In genomic region chr5:17105744-17106450, GRCh38 we compare ENCODE assay signal across 12 cellular contexts.
DNase-seq lines count a peak whose midpoint lies in the region; TF ChIP-seq lines count a peak whose summit lies in the region.
"Had no signal": no experiment of that assay in that cellular context is flagged by ENCODE, and none has a peak within 500 bp of the region (broad histone marks: within the 10 kb centered on the region; RNA-seq: fewer than 3 reads in every experiment).

No MANE protein-coding gene starts in this region.

- no peaks in the 10 kb centered on the region for H3K79me2 ChIP-seq in SK-N-SH (ENCODE audit: insufficient read depth)

- peak overlapping the region; percentile 22; the same call in 1 of the 2 replicates for H3K9ac ChIP-seq in SK-N-SH

- H3K9me3 ChIP-seq in SK-N-SH: no peaks in the 10 kb centered on the region

- H3K9me2 ChIP-seq in SK-N-SH: no peaks in the 10 kb centered on the region

- POLR2A ChIA-PET in SK-N-SH (lab: Yijun Ruan, JAX): no interaction called here

- H3K4me1 ChIP-seq in SK-N-SH (ENCODE audit: control insufficient read depth in 1 of 2, insufficient read depth in 2 of 2, low read depth in 1 of 2, low read length in 1 of 2): peaks cover 0 to 15% of the 10 kb centered on the region in 2 experiments; a peak in 2 of 4 replicates

- H3K4me2 ChIP-seq in SK-N-SH: peak overlapping the region; percentile 39

- 50% methylated on average over 5 of the region's 5 CpGs for WGBS in SK-N-SH (ENCODE audit: low lambda C conversion rate)

- TF ChIP-seq EP300 in SK-N-SH (IDR thresholded peaks at IDR 0.05; ENCODE audit: borderline replicate concordance in 1 of 2, low read depth in 1 of 2, low read length in 1 of 2): peak in 1 of 2 experiments; percentile 52; a peak in 1 of 4 replicates

- H2AFZ ChIP-seq in SK-N-SH (ENCODE audit: low read depth): peak overlapping the region; percentile 70

- TF ChIP-seq CTCF in SK-N-SH (IDR thresholded peaks at IDR 0.05): no peak

- CTCF ChIA-PET in SK-N-SH (lab: Yijun Ruan, JAX): interaction anchor here (0.5 to 2.3 kb wide), 2 partner anchors 26 to 117 kb away, joined by 4 to 9 read pairs; no protein-coding TSS in a partner anchor

- no peaks in the 10 kb centered on the region for H3K27me3 ChIP-seq in SK-N-SH (ENCODE audit: insufficient read depth)

- H3K36me3 ChIP-seq in SK-N-SH (replicated peaks in 1 of 2; ENCODE audit: control insufficient read depth in 1 of 2, insufficient read depth in 2 of 2, low read length in 1 of 2): no peaks in the 10 kb centered on the region

- H3F3A ChIP-seq in SK-N-SH (replicated peaks; ENCODE audit: insufficient read depth): peaks cover 29% of the 10 kb centered on the region

- H3K4me3 ChIP-seq in SK-N-SH (ENCODE audit: low read depth in 2 of 2, low read length in 1 of 2): no peak overlapping the region
- H3K4me3 ChIP-seq: coronary artery had no signal

- TF ChIP-seq RAD21 in SK-N-SH (IDR thresholded peaks at IDR 0.05; ENCODE audit: low read length): no peak

- DNase-seq in ELR (ENCODE audit: low read depth) (peak; percentile 79), SK-N-SH (no peak), fibroblast of peridontal ligament (ENCODE audit: extremely low read depth) (peak; percentile 95), pulmonary artery endothelial cell (ENCODE audit: low read depth, low spot score) (peak; percentile 62), T1000 (lab: John Stamatoyannopoulos, UW) (no peak), occipital lobe (lab: John Stamatoyannopoulos, UW) (no peak), NCI-H345 treated with DMSO at 0.1 percent for 48 hours (lab: John Stamatoyannopoulos, UW; ENCODE audit: unreplicated experiment) (no peak), NCI-H524 treated with DMSO at 0.1 percent for 48 hours (lab: John Stamatoyannopoulos, UW) (no peak)
- DNase-seq: CD8-positive, alpha-beta T cell; stimulated activated CD4-positive, alpha-beta T cell treated with anti-CD3 and anti-CD28 coated beads, Interleukin-4, amount 100 ng/mL, for 4 hours; stimulated activated naive CD4-positive, alpha-beta T cell treated with Interleukin-2 at 50 U/mL for 16 hours had no signal

- H3K27ac ChIP-seq in SK-N-SH (ENCODE audit: low read depth in 2 of 2, low read length in 1 of 2): peak overlapping the region in 1 of 2 experiments; percentile 84; a peak in 2 of 4 replicates
- H3K27ac ChIP-seq: coronary artery had no signal

- no peaks in the 10 kb centered on the region for H4K20me1 ChIP-seq in SK-N-SH (ENCODE audit: insufficient read depth)

TF ChIP-seq in SK-N-SH, 30 proteins besides CTCF, POLR2A, EP300 and RAD21 (continues in another document):
- TF ChIP-seq USF1 (IDR thresholded peaks at IDR 0.05; ENCODE audit: borderline replicate concordance, low read depth) (no peak), USF2 (IDR thresholded peaks at IDR 0.05; ENCODE audit: borderline replicate concordance, low read depth, low read length) (no peak), ELF1 (IDR thresholded peaks at IDR 0.05) (no peak), NRF1 (IDR thresholded peaks at IDR 0.05; ENCODE audit: low read depth, low read length) (no peak), JUND (IDR thresholded peaks at IDR 0.05) (peak; percentile 43), TEAD4 (IDR thresholded peaks at IDR 0.05; ENCODE audit: borderline replicate concordance, insufficient read depth) (no peak), REST (IDR thresholded peaks at IDR 0.05; ENCODE audit: low read depth, low read length) (no peak), FOXM1 (IDR thresholded peaks at IDR 0.05; ENCODE audit: low read depth) (no peak), PBX3 (IDR thresholded peaks at IDR 0.05) (peak; percentile 74), IRF3 (IDR thresholded peaks at IDR 0.05; ENCODE audit: low read depth, low read length) (no peak), NFIC (IDR thresholded peaks at IDR 0.05; ENCODE audit: borderline replicate concordance) (peak; percentile 71; the same call in 1 of the 2 replicates), FOSL2 (IDR thresholded peaks at IDR 0.05; ENCODE audit: borderline replicate concordance, low read depth) (peak; percentile 40; the same call in 1 of the 2 replicates), ZBTB33 (IDR thresholded peaks at IDR 0.05; ENCODE audit: borderline replicate concordance, low read depth) (no peak), CHD2 (IDR thresholded peaks at IDR 0.05; ENCODE audit: low read length, partially characterized antibody) (no peak), MEF2A (IDR thresholded peaks at IDR 0.05; ENCODE audit: borderline replicate concordance, low read depth) (no peak), GABPA (IDR thresholded peaks at IDR 0.05; ENCODE audit: low read depth) (no peak), POLR2AphosphoS5 (IDR thresholded peaks at IDR 0.05; ENCODE audit: low read depth, low read length) (peak; percentile 24; the same call in 1 of the 2 replicates), SMC3 (IDR thresholded peaks at IDR 0.05; ENCODE audit: low read depth, low read length) (no peak), YY1 (IDR thresholded peaks at IDR 0.05; ENCODE audit: low read depth) (no peak), TCF12 (IDR thresholded peaks at IDR 0.05) (peak; percentile 95)

Comparison
In these comparisons a context has a peak if more than half of its experiments do, and no peak if none do; other contexts are left out.
1. DNase-seq: peak in ELR (single experiment), fibroblast of peridontal ligament (single experiment) and pulmonary artery endothelial cell (single experiment); none in SK-N-SH (single experiment), T1000 (single experiment), occipital lobe (single experiment), NCI-H345 treated with DMSO at 0.1 percent for 48 hours (single experiment) and NCI-H524 treated with DMSO at 0.1 percent for 48 hours (single experiment).